ENCODE assay signal across 15 cellular contexts in the genomic region with DNA sequence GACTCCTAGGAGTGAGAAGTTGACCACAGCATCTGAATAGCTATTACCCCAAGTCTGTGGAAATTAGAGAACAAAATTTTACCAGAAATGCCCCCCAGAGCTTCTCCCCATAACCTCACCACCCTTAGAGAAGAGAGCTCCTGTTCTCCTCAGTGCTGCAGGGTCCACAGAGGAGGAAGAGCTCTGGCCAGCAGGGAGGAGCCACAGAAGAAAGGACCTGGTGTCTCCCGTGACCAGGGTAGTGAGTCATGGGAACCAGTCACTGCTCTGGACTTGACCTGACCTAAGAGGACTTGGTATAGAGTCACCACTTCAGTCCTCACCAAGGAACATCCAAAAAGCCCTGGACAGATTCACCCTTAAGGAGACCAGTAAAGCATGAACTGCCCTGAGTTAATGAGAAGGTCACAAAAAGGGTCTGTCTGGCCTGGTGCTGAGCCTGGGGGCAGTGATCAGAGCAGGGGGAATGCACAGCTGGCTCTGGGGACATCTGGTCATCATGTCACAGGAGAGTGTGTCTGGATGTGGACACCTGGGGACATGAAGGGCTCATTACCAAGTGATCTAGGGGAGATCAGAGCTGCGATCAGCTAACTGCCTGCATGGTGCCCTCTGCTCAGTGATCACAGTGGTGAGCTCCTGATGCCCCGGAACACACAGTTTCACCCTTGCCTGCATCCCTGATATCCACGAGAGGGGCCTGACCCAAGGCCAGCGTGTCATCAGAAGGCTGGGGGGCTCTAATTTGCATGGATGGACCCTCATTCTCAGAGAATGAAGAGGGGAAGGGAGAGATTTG.
DNase-seq lines count a peak whose midpoint lies in the region; ATAC-seq and TF ChIP-seq lines count a peak whose summit lies in the region.
"Had no signal": no experiment of that assay in that cellular context is flagged by ENCODE, and none has a peak within 500 bp of the region (broad histone marks: within the 10 kb centered on the region; RNA-seq: fewer than 3 reads in every experiment).

No MANE protein-coding gene starts in this region.

- no peaks in the 10 kb centered on the region for H3K79me2 ChIP-seq in smooth muscle cell (ENCODE audit: low read depth)

- no peaks in the 10 kb centered on the region for H3K36me3 ChIP-seq in smooth muscle cell (ENCODE audit: low read depth)
- H3K36me3 ChIP-seq: adrenal gland had no signal

- no peak for ATAC-seq in HG03095 (IDR thresholded peaks at IDR 0.05; ENCODE audit: unreplicated experiment)
- ATAC-seq: stimulated activated memory B cell treated with anti-CD40 and anti-IgM and Interleukin-4, amounts not matched to agents 10 μg/mL and 1 μg/mL and 100 μg/mL, for 72 hours had no signal

- no peaks in the 10 kb centered on the region for H3K4me1 ChIP-seq in smooth muscle cell (ENCODE audit: low read depth)
- H3K4me1 ChIP-seq: adrenal gland had no signal

- H3K27ac ChIP-seq in smooth muscle cell (ENCODE audit: low read depth): no peak overlapping the region
- H3K27ac ChIP-seq: adrenal gland, epithelial cell of prostate had no signal

- H3K4me2 ChIP-seq in smooth muscle cell: no peak overlapping the region

- DNase-seq in NOMO-1 treated with DMSO at 0.1 percent for 48 hours (lab: John Stamatoyannopoulos, UW; ENCODE audit: unreplicated experiment) (peak; percentile 1), NOMO-1 (lab: John Stamatoyannopoulos, UW; ENCODE audit: unreplicated experiment in 2 of 2) (no peak), RKO (ENCODE audit: low spot score) (peak; percentile 19), foreskin melanocyte (peak; percentile 16), smooth muscle cell (lab: John Stamatoyannopoulos, UW; ENCODE audit: unreplicated experiment) (no peak), NCI-H446 treated with DMSO at 0.1 percent for 48 hours (lab: John Stamatoyannopoulos, UW) (no peak)
- no peak for DNase-seq in stimulated activated CD4-positive, alpha-beta T cell treated with anti-CD3 and anti-CD28 coated beads, Interleukin-4, amount 100 ng/mL, for 1 hour
- DNase-seq: activated CD4-positive, alpha-beta T cell treated with anti-CD3 and anti-CD28 coated beads, Interleukin-2, amount 10 ng/mL, durations not matched to agents 24 days and 14 days; hippocampal formation; KG1; NCI-H187 had no signal

- peaks cover 71% of the 10 kb centered on the region for H3K27me3 ChIP-seq in smooth muscle cell (ENCODE audit: low read depth)

- no peaks in the 10 kb centered on the region for H4K20me1 ChIP-seq in smooth muscle cell (ENCODE audit: low read depth)

- WGBS in smooth muscle cell (ENCODE audit: low lambda C conversion rate): 59% methylated on average over 5 of the region's 5 CpGs

- H2AFZ ChIP-seq in smooth muscle cell (ENCODE audit: low read depth): peak overlapping the region; percentile 9

- no peak for TF ChIP-seq CTCF in smooth muscle cell (IDR thresholded peaks at IDR 0.05; ENCODE audit: borderline replicate concordance, insufficient read depth, poor library complexity, severe bottlenecking)

- no peak overlapping the region for H3K4me3 ChIP-seq in smooth muscle cell
- H3K4me3 ChIP-seq: adrenal gland had no signal

- H3K9ac ChIP-seq in smooth muscle cell (ENCODE audit: low read depth): no peak overlapping the region

- H3F3A ChIP-seq in smooth muscle cell (ENCODE audit: low read depth): no peaks in the 10 kb centered on the region

- no peaks in the 10 kb centered on the region for H3K9me3 ChIP-seq in smooth muscle cell (replicated peaks; ENCODE audit: low read depth)
- H3K9me3 ChIP-seq: adrenal gland had no signal

Comparison
In these comparisons a context has a peak if more than half of its experiments do, and no peak if none do; other contexts are left out.
1. DNase-seq: peak in NOMO-1 treated with DMSO at 0.1 percent for 48 hours (single experiment), RKO (single experiment) and foreskin melanocyte (single experiment); none in NOMO-1 (0 of 2), smooth muscle cell (single experiment), stimulated activated CD4-positive, alpha-beta T cell treated with anti-CD3 and anti-CD28 coated beads, Interleukin-4, amount 100 ng/mL, for 1 hour (single experiment) and NCI-H446 treated with DMSO at 0.1 percent for 48 hours (single experiment).